In genomic region chr10:48412081-48412480, GRCh38 we compare ENCODE assay signal across 1 cellular context.
TF ChIP-seq lines count a peak whose summit lies in the region.

No MANE protein-coding gene starts in this region.

TF ChIP-seq in K562, 482 proteins besides CTCF, POLR2A, EP300 and RAD21 (continued from another document):
- TF ChIP-seq ZNF583 (CRISPR knock-in tag; IDR thresholded peaks at IDR 0.05), result no peak
- TF ChIP-seq GTF2A2 (tag; IDR thresholded peaks at IDR 0.05), result no peak
- peak in 1 of 2 experiments; percentile 76; a peak in 1 of 4 replicates for TF ChIP-seq HDAC1 (IDR thresholded peaks at IDR 0.05)
- TF ChIP-seq ZNF740 (CRISPR knock-in tag; IDR thresholded peaks at IDR 0.05), result no peak
- no peak for TF ChIP-seq ZNF740 (tag; IDR thresholded peaks at IDR 0.05)
- TF ChIP-seq ZFP1 (CRISPR knock-in tag; IDR thresholded peaks at IDR 0.05), result no peak
- no peak for TF ChIP-seq PHF20 (IDR thresholded peaks at IDR 0.05; ENCODE audit: partially characterized antibody)
- no peak for TF ChIP-seq KLF10 (CRISPR knock-in tag; IDR thresholded peaks at IDR 0.05)
- no peak for TF ChIP-seq CSDE1 (IDR thresholded peaks at IDR 0.05)
- TF ChIP-seq ZC3H4 (CRISPR knock-in tag; IDR thresholded peaks at IDR 0.05; ENCODE audit: borderline replicate concordance), result no peak
- TF ChIP-seq XRCC5 (IDR thresholded peaks at IDR 0.05; ENCODE audit: low read depth, low read length), result no peak
- TF ChIP-seq MAFG (tag; conservative IDR thresholded peaks at IDR 0.05), result no peak
- no peak for TF ChIP-seq ZNF274 (IDR thresholded peaks at IDR 0.05; ENCODE audit: borderline replicate concordance, low read depth, low read length)
- TF ChIP-seq BHLHE40 (IDR thresholded peaks at IDR 0.05; ENCODE audit: low read length), result no peak
- TF ChIP-seq ZNF253 (CRISPR knock-in tag; conservative IDR thresholded peaks at IDR 0.05), result no peak
- TF ChIP-seq ZNF280A (IDR thresholded peaks at IDR 0.05; ENCODE audit: low read depth, partially characterized antibody), result peak; percentile 75
- no peak for TF ChIP-seq ZFP30 (CRISPR knock-in tag; IDR thresholded peaks at IDR 0.05; ENCODE audit: borderline replicate concordance)
- no peak for TF ChIP-seq NRF1 (conservative IDR thresholded peaks at IDR 0.05 in 1 of 2, IDR thresholded peaks at IDR 0.05 in 1 of 2)
- TF ChIP-seq CHCHD3 (CRISPR knock-in tag; IDR thresholded peaks at IDR 0.05), result no peak
- TF ChIP-seq SIN3B (IDR thresholded peaks at IDR 0.05; ENCODE audit: low read depth), result no peak
- no peak for TF ChIP-seq NELFE (IDR thresholded peaks at IDR 0.05; ENCODE audit: insufficient read depth, insufficient read length)
- TF ChIP-seq ZNF512 (tag; IDR thresholded peaks at IDR 0.05), result no peak
- 0 out of 2 replicates have a peak, but pooled peaks have one; percentile 37 for TF ChIP-seq CHAMP1 (IDR thresholded peaks at IDR 0.05)
- TF ChIP-seq GABPB1 (CRISPR knock-in tag; IDR thresholded peaks at IDR 0.05), result no peak
- no peak for TF ChIP-seq SMAD2 (IDR thresholded peaks at IDR 0.05; ENCODE audit: low read depth, low read length)
- TF ChIP-seq NFATC3 (IDR thresholded peaks at IDR 0.05), result no peak
- no peak for TF ChIP-seq ZHX1 (conservative IDR thresholded peaks at IDR 0.05; ENCODE audit: low read length)
- TF ChIP-seq HLTF (IDR thresholded peaks at IDR 0.05), result no peak
- TF ChIP-seq MYNN (IDR thresholded peaks at IDR 0.05), result no peak
- TF ChIP-seq MYNN (CRISPR knock-in tag; IDR thresholded peaks at IDR 0.05), result no peak
- no peak for TF ChIP-seq ARID3B (CRISPR knock-in tag; IDR thresholded peaks at IDR 0.05; ENCODE audit: borderline replicate concordance)
- no peak for TF ChIP-seq TAL1 (IDR thresholded peaks at IDR 0.05)
- no peak for TF ChIP-seq ZNF444 (CRISPR knock-in tag; IDR thresholded peaks at IDR 0.05)
- 0 out of 2 replicates have a peak, but pooled peaks have one; percentile 15 for TF ChIP-seq TFAP4 (CRISPR knock-in tag; IDR thresholded peaks at IDR 0.05; ENCODE audit: borderline replicate concordance)
- peak; percentile 96 for TF ChIP-seq TRIM28 (IDR thresholded peaks at IDR 0.05)
- no peak for TF ChIP-seq SMARCC2 (IDR thresholded peaks at IDR 0.05; ENCODE audit: low read depth)
- peak in 1 of 2 experiments; percentile 98; a peak in 2 of 3 replicates for TF ChIP-seq CBX3 (IDR thresholded peaks at IDR 0.05; ENCODE audit: borderline replicate concordance in 1 of 2, low read length in 2 of 2)
- 0 out of 2 replicates have a peak, but pooled peaks have one; percentile 56 for TF ChIP-seq FOXP1 (CRISPR knock-in tag; IDR thresholded peaks at IDR 0.05)
- no peak for TF ChIP-seq PTRF (tag; IDR thresholded peaks at IDR 0.05)
- TF ChIP-seq TRIM24 (IDR thresholded peaks at IDR 0.05), result peak in 1 of 2 experiments; percentile 68; a peak in 2 of 4 replicates
- no peak for TF ChIP-seq NCOA1 (IDR thresholded peaks at IDR 0.05; ENCODE audit: low read depth)
- TF ChIP-seq CBX5 (IDR thresholded peaks at IDR 0.05; ENCODE audit: borderline replicate concordance, low read depth), result peak; percentile 78; the same call in 1 of the 2 replicates
- TF ChIP-seq MBD2 (IDR thresholded peaks at IDR 0.05; ENCODE audit: borderline replicate concordance, low read depth), result no peak
- no peak for TF ChIP-seq ZNF764 (CRISPR knock-in tag; IDR thresholded peaks at IDR 0.05; ENCODE audit: low read depth)
- TF ChIP-seq ZNF77 (CRISPR knock-in tag; IDR thresholded peaks at IDR 0.05), result no peak
